ENCODE assay signal across 1 cellular context in genomic region chr10:58217612-58218011, GRCh38.
TF ChIP-seq lines count a peak whose summit lies in the region.

No MANE protein-coding gene starts in this region.

TF ChIP-seq in endothelial cell of umbilical vein, 7 proteins besides CTCF, POLR2A, EP300 and RAD21:
- TF ChIP-seq FOS (IDR thresholded peaks at IDR 0.05; ENCODE audit: borderline replicate concordance, insufficient read depth, low read length) (no peak), MYC (IDR thresholded peaks at IDR 0.05; ENCODE audit: low read depth, low read length) (no peak), MAX (IDR thresholded peaks at IDR 0.05; ENCODE audit: insufficient read depth, insufficient read length) (no peak)
TF ChIP-seq in endothelial cell of umbilical vein: peak in this region for 0.
